In genomic region chr18:23689031-23689615, GRCh38 we compare ENCODE assay signal across 1 cellular context.
TF ChIP-seq lines count a peak whose summit lies in the region.

A gene with protein sequence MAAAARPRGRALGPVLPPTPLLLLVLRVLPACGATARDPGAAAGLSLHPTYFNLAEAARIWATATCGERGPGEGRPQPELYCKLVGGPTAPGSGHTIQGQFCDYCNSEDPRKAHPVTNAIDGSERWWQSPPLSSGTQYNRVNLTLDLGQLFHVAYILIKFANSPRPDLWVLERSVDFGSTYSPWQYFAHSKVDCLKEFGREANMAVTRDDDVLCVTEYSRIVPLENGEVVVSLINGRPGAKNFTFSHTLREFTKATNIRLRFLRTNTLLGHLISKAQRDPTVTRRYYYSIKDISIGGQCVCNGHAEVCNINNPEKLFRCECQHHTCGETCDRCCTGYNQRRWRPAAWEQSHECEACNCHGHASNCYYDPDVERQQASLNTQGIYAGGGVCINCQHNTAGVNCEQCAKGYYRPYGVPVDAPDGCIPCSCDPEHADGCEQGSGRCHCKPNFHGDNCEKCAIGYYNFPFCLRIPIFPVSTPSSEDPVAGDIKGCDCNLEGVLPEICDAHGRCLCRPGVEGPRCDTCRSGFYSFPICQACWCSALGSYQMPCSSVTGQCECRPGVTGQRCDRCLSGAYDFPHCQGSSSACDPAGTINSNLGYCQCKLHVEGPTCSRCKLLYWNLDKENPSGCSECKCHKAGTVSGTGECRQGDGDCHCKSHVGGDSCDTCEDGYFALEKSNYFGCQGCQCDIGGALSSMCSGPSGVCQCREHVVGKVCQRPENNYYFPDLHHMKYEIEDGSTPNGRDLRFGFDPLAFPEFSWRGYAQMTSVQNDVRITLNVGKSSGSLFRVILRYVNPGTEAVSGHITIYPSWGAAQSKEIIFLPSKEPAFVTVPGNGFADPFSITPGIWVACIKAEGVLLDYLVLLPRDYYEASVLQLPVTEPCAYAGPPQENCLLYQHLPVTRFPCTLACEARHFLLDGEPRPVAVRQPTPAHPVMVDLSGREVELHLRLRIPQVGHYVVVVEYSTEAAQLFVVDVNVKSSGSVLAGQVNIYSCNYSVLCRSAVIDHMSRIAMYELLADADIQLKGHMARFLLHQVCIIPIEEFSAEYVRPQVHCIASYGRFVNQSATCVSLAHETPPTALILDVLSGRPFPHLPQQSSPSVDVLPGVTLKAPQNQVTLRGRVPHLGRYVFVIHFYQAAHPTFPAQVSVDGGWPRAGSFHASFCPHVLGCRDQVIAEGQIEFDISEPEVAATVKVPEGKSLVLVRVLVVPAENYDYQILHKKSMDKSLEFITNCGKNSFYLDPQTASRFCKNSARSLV (N-terminal part only) (plus strand): TSS chr18:23689453. CDS start chr18:23689684, 231 bp downstream.

TF ChIP-seq in HEK293, 187 proteins besides CTCF, POLR2A, EP300 and RAD21 (continued from another document and continues in another):
- TF ChIP-seq ZNF791 (tag by site-specific recombination; IDR thresholded peaks at IDR 0.05) (no peak), ZNF768 (tag by site-specific recombination; IDR thresholded peaks at IDR 0.05) (no peak), ELK4 (IDR thresholded peaks at IDR 0.05; ENCODE audit: borderline replicate concordance, low read depth, low read length) (no peak), ZIC2 (tag by site-specific recombination; IDR thresholded peaks at IDR 0.05) (no peak), ZNF785 (tag by site-specific recombination; IDR thresholded peaks at IDR 0.05) (no peak), INSM2 (tag by site-specific recombination; IDR thresholded peaks at IDR 0.05) (no peak), ZBTB17 (tag by site-specific recombination; IDR thresholded peaks at IDR 0.05) (peak; percentile 86), ZNF341 (tag by site-specific recombination; IDR thresholded peaks at IDR 0.05; ENCODE audit: low read depth) (no peak), ZNF175 (tag by site-specific recombination; IDR thresholded peaks at IDR 0.05) (no peak), PRDM4 (tag by site-specific recombination; IDR thresholded peaks at IDR 0.05) (0 out of 2 replicates have a peak, but pooled peaks have one; percentile 40), ZBTB7A (tag by site-specific recombination; IDR thresholded peaks at IDR 0.05; ENCODE audit: low read depth) (0 out of 2 replicates have a peak, but pooled peaks have one; percentile 29), ZNF521 (tag by site-specific recombination; IDR thresholded peaks at IDR 0.05) (no peak), ZNF701 (tag by site-specific recombination; IDR thresholded peaks at IDR 0.05) (no peak), WT1 (tag by site-specific recombination; IDR thresholded peaks at IDR 0.05) (no peak), ZSCAN23 (tag by site-specific recombination; IDR thresholded peaks at IDR 0.05) (no peak), ZNF133 (tag by site-specific recombination; IDR thresholded peaks at IDR 0.05) (no peak), ZNF239 (tag by site-specific recombination; IDR thresholded peaks at IDR 0.05) (no peak), ZNF830 (tag by site-specific recombination; IDR thresholded peaks at IDR 0.05; ENCODE audit: low read depth) (no peak), ZNF449 (tag by site-specific recombination; IDR thresholded peaks at IDR 0.05) (no peak), SP7 (tag by site-specific recombination; IDR thresholded peaks at IDR 0.05) (peak; percentile 53), ZBTB21 (tag by site-specific recombination; IDR thresholded peaks at IDR 0.05) (no peak), ZNF248 (tag by site-specific recombination; IDR thresholded peaks at IDR 0.05) (no peak), ZNF223 (tag by site-specific recombination; IDR thresholded peaks at IDR 0.05) (0 out of 2 replicates have a peak, but pooled peaks have one; percentile 10), ZNF362 (tag by site-specific recombination; IDR thresholded peaks at IDR 0.05) (no peak), OSR2 (tag by site-specific recombination; IDR thresholded peaks at IDR 0.05) (no peak), ZNF280C (tag by site-specific recombination; IDR thresholded peaks at IDR 0.05) (no peak), ZNF558 (tag by site-specific recombination; IDR thresholded peaks at IDR 0.05) (no peak)
- TF ChIP-seq, protein P1, sequence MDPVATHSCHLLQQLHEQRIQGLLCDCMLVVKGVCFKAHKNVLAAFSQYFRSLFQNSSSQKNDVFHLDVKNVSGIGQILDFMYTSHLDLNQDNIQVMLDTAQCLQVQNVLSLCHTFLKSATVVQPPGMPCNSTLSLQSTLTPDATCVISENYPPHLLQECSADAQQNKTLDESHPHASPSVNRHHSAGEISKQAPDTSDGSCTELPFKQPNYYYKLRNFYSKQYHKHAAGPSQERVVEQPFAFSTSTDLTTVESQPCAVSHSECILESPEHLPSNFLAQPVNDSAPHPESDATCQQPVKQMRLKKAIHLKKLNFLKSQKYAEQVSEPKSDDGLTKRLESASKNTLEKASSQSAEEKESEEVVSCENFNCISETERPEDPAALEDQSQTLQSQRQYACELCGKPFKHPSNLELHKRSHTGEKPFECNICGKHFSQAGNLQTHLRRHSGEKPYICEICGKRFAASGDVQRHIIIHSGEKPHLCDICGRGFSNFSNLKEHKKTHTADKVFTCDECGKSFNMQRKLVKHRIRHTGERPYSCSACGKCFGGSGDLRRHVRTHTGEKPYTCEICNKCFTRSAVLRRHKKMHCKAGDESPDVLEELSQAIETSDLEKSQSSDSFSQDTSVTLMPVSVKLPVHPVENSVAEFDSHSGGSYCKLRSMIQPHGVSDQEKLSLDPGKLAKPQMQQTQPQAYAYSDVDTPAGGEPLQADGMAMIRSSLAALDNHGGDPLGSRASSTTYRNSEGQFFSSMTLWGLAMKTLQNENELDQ (tag by site-specific recombination; IDR thresholded peaks at IDR 0.05; ENCODE audit: low read depth): no peak
- TF ChIP-seq, protein P2, sequence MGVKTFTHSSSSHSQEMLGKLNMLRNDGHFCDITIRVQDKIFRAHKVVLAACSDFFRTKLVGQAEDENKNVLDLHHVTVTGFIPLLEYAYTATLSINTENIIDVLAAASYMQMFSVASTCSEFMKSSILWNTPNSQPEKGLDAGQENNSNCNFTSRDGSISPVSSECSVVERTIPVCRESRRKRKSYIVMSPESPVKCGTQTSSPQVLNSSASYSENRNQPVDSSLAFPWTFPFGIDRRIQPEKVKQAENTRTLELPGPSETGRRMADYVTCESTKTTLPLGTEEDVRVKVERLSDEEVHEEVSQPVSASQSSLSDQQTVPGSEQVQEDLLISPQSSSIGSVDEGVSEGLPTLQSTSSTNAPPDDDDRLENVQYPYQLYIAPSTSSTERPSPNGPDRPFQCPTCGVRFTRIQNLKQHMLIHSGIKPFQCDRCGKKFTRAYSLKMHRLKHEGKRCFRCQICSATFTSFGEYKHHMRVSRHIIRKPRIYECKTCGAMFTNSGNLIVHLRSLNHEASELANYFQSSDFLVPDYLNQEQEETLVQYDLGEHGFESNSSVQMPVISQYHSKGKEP (tag by site-specific recombination; IDR thresholded peaks at IDR 0.05): no peak
- TF ChIP-seq, protein P3, sequence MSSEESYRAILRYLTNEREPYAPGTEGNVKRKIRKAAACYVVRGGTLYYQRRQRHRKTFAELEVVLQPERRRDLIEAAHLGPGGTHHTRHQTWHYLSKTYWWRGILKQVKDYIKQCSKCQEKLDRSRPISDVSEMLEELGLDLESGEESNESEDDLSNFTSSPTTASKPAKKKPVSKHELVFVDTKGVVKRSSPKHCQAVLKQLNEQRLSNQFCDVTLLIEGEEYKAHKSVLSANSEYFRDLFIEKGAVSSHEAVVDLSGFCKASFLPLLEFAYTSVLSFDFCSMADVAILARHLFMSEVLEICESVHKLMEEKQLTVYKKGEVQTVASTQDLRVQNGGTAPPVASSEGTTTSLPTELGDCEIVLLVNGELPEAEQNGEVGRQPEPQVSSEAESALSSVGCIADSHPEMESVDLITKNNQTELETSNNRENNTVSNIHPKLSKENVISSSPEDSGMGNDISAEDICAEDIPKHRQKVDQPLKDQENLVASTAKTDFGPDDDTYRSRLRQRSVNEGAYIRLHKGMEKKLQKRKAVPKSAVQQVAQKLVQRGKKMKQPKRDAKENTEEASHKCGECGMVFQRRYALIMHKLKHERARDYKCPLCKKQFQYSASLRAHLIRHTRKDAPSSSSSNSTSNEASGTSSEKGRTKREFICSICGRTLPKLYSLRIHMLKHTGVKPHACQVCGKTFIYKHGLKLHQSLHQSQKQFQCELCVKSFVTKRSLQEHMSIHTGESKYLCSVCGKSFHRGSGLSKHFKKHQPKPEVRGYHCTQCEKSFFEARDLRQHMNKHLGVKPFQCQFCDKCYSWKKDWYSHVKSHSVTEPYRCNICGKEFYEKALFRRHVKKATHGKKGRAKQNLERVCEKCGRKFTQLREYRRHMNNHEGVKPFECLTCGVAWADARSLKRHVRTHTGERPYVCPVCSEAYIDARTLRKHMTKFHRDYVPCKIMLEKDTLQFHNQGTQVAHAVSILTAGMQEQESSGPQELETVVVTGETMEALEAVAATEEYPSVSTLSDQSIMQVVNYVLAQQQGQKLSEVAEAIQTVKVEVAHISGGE (tag by site-specific recombination; conservative IDR thresholded peaks at IDR 0.05; ENCODE audit: low read depth): peak; percentile 58
- TF ChIP-seq, protein P4, sequence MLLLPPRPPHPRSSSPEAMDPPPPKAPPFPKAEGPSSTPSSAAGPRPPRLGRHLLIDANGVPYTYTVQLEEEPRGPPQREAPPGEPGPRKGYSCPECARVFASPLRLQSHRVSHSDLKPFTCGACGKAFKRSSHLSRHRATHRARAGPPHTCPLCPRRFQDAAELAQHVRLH (tag by site-specific recombination; IDR thresholded peaks at IDR 0.05): no peak
